ENCODE assay signal across 8 cellular contexts in the genomic region with DNA sequence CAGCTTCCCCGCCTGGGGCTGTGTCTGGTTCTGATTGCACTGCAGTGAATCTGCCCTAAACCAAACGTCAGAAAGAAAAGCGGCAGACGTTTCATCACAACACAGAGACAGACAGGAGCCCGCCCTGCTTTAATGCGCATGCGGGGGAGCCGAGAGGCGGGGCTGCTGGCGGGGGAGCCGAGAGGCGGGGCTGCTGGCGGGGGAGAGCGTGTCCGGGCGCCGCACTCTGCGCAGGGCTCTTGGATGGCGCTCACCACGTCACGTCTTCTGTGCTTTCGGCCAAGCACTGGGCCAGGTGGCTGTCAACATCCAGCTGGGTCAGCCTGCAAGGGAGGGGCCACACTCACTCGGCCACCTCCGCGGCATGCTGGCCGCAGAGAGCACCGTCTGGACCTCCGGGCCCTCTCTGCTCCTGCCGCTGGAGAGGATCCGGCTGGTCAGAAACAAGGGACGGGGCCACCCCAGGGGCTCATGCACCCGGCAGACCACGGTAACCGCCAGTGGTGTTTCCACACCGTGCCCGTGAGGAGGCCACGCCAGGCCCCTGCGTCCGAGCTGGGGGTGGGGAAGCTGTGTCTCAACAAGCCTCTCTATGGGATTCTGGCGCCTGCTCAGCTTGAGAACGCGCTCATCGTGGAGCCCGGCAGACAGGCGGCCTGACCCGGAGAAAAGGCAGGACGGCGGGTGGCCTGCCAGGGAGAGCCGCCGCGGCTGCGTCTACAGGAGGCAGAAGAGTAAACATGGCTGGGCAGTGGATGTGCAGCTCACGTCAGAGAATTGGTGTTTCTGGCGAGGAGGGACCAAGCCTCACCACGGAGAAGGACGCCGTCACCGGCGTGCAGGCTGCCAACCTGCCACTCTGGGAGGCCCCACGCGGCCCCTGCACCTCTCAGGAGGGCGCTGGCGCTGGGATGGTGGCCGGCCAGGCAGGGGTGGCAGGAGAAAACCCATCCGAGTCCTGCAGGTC. TPM values are rescaled to one million over a fixed set of nuclear protein-coding genes. Genes with fewer than 3 reads are reported as not detected.
DNase-seq lines count a peak whose midpoint lies in the region; ATAC-seq and TF ChIP-seq lines count a peak whose summit lies in the region.

No MANE protein-coding gene starts in this region.

- H3K9ac ChIP-seq in ES-I3 (ENCODE audit: low read depth, low read length) = peak overlapping the region; percentile 36; the same call in 1 of the 2 replicates

- ATAC-seq in HG02884 (IDR thresholded peaks at IDR 0.05; ENCODE audit: unreplicated experiment) = peak; percentile 69
- peak; percentile 89 for ATAC-seq in activated CD4-positive, alpha-beta T cell treated with anti-CD3 and anti-CD28 coated beads for 36 hours
- ATAC-seq in GM19395 (IDR thresholded peaks at IDR 0.05; ENCODE audit: unreplicated experiment) = no peak

- CTCF ChIA-PET in activated CD4-positive, alpha-beta T cell treated with anti-CD3 and anti-CD28 coated beads for 36 hours (lab: Charles Lee) = interaction anchor here (0.6 to 1.1 kb wide), 3 partner anchors 15 to 198 kb away, joined by 3 read pairs; no protein-coding TSS in a partner anchor

- no peaks in the 10 kb centered on the region; the same call in 1 of the 2 replicates for H3K36me3 ChIP-seq in ES-I3 (ENCODE audit: insufficient read depth, low read length)

- peaks cover 2% of the 10 kb centered on the region for H3K36me3 Mint-ChIP-seq in activated CD4-positive, alpha-beta T cell treated with anti-CD3 and anti-CD28 coated beads for 36 hours (ENCODE audit: low read depth)
- H3K36me3 Mint-ChIP-seq in chondrocyte (ENCODE audit: low read depth) = peaks cover 3% of the 10 kb centered on the region

- peak; percentile 84 for DNase-seq in NCI-H345 treated with DMSO at 0.1 percent for 48 hours (lab: John Stamatoyannopoulos, UW; ENCODE audit: unreplicated experiment)
- peak; percentile 87 for DNase-seq in activated CD4-positive, alpha-beta T cell treated with anti-CD3 and anti-CD28 coated beads for 36 hours
- no peak for DNase-seq in chondrocyte (ENCODE audit: low spot score)
- DNase-seq in kidney glomerular epithelial cell (lab: John Stamatoyannopoulos, UW) = peak; percentile 85
- peak; percentile 83 for DNase-seq in stimulated activated CD4-positive, alpha-beta T cell treated with anti-CD3 and anti-CD28 coated beads, Interleukin-15, amount 100 ng/mL, for 1 hour (ENCODE audit: low read depth in 1 of 2, low spot score in 1 of 2)

- H3K9me3 ChIP-seq in ES-I3 (ENCODE audit: control insufficient read depth, insufficient read depth, low read length) = no peaks in the 10 kb centered on the region

- no peaks in the 10 kb centered on the region for H3K27me3 Mint-ChIP-seq in activated CD4-positive, alpha-beta T cell treated with anti-CD3 and anti-CD28 coated beads for 36 hours
- H3K27me3 Mint-ChIP-seq in chondrocyte (ENCODE audit: low read depth) = no peaks in the 10 kb centered on the region

- peak overlapping the region; percentile 67 for H3K27ac Mint-ChIP-seq in activated CD4-positive, alpha-beta T cell treated with anti-CD3 and anti-CD28 coated beads for 36 hours
- H3K27ac Mint-ChIP-seq in chondrocyte (ENCODE audit: unreplicated experiment) = peak overlapping the region; percentile 97

- no peaks in the 10 kb centered on the region for H3K9me3 Mint-ChIP-seq in activated CD4-positive, alpha-beta T cell treated with anti-CD3 and anti-CD28 coated beads for 36 hours (ENCODE audit: low read depth)
- H3K9me3 Mint-ChIP-seq in chondrocyte (ENCODE audit: low read depth) = no peaks in the 10 kb centered on the region

- no peak for TF ChIP-seq CTCF in chondrocyte (IDR thresholded peaks at IDR 0.05)

- peak overlapping the region; percentile 63 for H3K4me3 Mint-ChIP-seq in activated CD4-positive, alpha-beta T cell treated with anti-CD3 and anti-CD28 coated beads for 36 hours
- peak overlapping the region; percentile 78 for H3K4me3 Mint-ChIP-seq in chondrocyte (ENCODE audit: unreplicated experiment)

- no peaks in the 10 kb centered on the region; the same call in 1 of the 2 replicates for H3K4me1 ChIP-seq in ES-I3 (ENCODE audit: insufficient read depth, low read length)

- POLR2A ChIA-PET in activated CD4-positive, alpha-beta T cell treated with anti-CD3 and anti-CD28 coated beads for 36 hours (lab: Charles Lee) = no interaction called here

- intact Hi-C loops in activated CD4-positive, alpha-beta T cell treated with anti-CD3 and anti-CD28 coated beads for 36 hours (cut with DNase I, micrococcal nuclease) = no loop called here

- peaks cover 11% of the 10 kb centered on the region for H3K4me1 Mint-ChIP-seq in activated CD4-positive, alpha-beta T cell treated with anti-CD3 and anti-CD28 coated beads for 36 hours
- peaks cover 33% of the 10 kb centered on the region for H3K4me1 Mint-ChIP-seq in chondrocyte (ENCODE audit: low read depth)

RNA-seq across cellular contexts. Expression of a gene that starts 4.8 kb away (rescaled TPM):
- 10 to 100 TPM; 69.7 to 84.4 TPM for total RNA-seq in activated CD4-positive, alpha-beta T cell treated with anti-CD3 and anti-CD28 coated beads for 36 hours
- 48.4 to 76.1 TPM (median 69.2 TPM) in 3 replicates for total RNA-seq in chondrocyte

RNA-seq across cellular contexts. Expression of a gene that starts 38.4 kb away (rescaled TPM):
- 10 to 100 TPM; 28.7 to 34.0 TPM for total RNA-seq in activated CD4-positive, alpha-beta T cell treated with anti-CD3 and anti-CD28 coated beads for 36 hours
- total RNA-seq in chondrocyte = 112 to 135 TPM (median 116 TPM) in 3 replicates
